Comparison of ENCODE assay signal across 19 cellular contexts in the genomic region with DNA sequence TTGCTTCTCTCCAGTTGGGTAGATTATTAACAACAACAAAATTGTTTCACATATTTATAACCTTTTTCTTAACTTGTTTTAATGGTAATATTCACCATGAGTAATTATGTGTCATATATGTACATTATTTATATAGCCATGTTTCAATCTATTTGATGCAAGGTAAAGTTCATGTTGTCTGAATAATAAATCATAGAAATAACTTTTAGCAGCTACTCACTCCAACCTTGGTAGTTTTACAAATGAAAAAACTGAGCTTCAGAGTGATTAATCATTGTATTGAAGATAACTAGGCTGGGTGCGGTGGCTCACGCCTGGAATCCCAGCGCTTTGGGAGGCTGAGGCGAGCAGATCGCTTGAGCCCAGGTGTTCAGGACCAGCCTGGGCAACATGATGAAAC.
"Had no signal": no experiment of that assay in that cellular context is flagged by ENCODE, and none has a peak within 500 bp of the region (broad histone marks: within the 10 kb centered on the region; RNA-seq: fewer than 3 reads in every experiment).

No MANE protein-coding gene starts in this region.

- H3K4me2 ChIP-seq: SK-N-SH had no signal

- H3K27ac ChIP-seq: adrenal gland, body of pancreas, lower lobe of right lung, psoas muscle, sigmoid colon, tibial nerve had no signal

- DNase-seq: activated CD4-positive, alpha-beta T cell treated with anti-CD3 and anti-CD28 coated beads, Interleukin-2, amount 50 U/mL, for 1 hour; activated naive CD4-positive, alpha-beta T cell treated with anti-CD3 and anti-CD28 coated beads, Interleukin-2, amount 10 ng/mL, durations not matched to agents 7 days and 5 days; activated T-cell treated with anti-CD3 and anti-CD28 coated beads for 4 hours; adrenal gland; body of pancreas; cerebellar nuclear complex; dermis blood vessel endothelial cell; immature natural killer cell; left cardiac atrium; lower lobe of right lung; mucosa of descending colon; natural killer cell; psoas muscle; sigmoid colon; SK-N-SH; stimulated activated CD4-positive, alpha-beta T cell treated with anti-CD3 and anti-CD28 coated beads, Interleukin-4, amount 100 ng/mL, for 4 hours; T-helper 17 cell had no signal

- ATAC-seq: activated T-helper 17 cell treated with anti-CD3 and anti-CD28 coated beads, Interleukin-2, amount 50 U/mL, for 72 hours; body of pancreas; left cardiac atrium; lower lobe of right lung; natural killer cell; psoas muscle; T-helper 17 cell had no signal

- H3K27me3 ChIP-seq: adrenal gland, body of pancreas, sigmoid colon, tibial nerve had no signal

- H3K4me1 ChIP-seq: adrenal gland, body of pancreas, lower lobe of right lung, psoas muscle had no signal

- H3K9ac ChIP-seq: SK-N-SH had no signal

- H3K36me3 ChIP-seq: sigmoid colon had no signal

- H3K9me3 ChIP-seq: adrenal gland, body of pancreas, lower lobe of right lung, mucosa of descending colon, psoas muscle, sigmoid colon, SK-N-SH, tibial nerve had no signal

- H3K4me3 ChIP-seq: adrenal gland, body of pancreas, lower lobe of right lung, mucosa of descending colon, psoas muscle, sigmoid colon, tibial nerve had no signal
